1 cellular context compared by ENCODE assay signal in the genomic region with DNA sequence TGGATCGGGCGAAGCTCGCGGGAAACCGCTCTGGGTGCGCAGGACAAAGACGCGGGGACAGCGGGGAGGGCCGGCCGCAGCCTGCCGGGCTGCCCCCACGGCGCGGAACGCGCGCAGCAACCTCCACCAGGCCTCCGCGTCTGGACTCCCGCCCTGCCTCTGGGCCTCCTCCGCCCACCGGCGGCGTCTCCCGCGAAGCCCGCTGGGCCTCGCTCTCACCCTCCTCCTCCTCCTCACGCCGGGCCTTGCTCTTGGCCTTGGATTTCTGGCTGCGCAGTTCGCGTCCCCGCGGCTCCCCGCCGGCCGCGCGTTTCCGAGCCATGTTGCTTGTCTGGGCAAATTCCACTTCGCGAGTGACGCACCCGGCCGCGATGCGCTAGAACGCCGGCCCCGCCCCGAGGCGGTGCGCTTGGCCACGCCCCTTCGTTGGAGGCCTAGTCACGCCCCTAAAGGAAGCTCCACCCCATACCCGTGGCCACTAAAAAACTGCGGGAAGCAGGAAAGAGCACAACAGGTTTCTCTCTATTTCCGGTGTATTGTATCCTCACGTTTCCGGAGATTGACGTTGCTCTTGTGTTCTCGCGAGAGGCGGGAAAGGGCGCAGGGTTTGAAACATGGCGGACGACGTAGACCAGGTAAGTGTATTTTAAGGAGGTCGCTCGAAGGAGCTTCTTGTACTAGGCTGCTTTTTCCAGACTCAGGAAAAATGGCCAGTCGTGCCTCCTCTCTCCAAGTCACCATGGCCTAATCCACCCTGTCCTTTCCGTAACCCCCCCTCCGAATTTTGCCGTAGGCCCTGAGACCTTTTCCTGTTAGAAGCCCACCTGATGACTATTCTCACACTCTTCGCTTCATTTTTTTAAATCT.
A peak's percentile ranks its signal among the peaks of the same experiment; 100 is the strongest.
TF ChIP-seq lines count a peak whose summit lies in the region.

A gene (plus strand): TSS at position 571 of the 867 bp plus-strand sequence. CDS start 44 bp downstream, at position 615.
A gene (minus strand): TSS at position 355 of the 867 bp plus-strand sequence. CDS start 33 bp downstream, at position 322.

TF ChIP-seq in HepG2, 621 proteins besides CTCF, POLR2A, EP300 and RAD21 (continued from another document and continues in another):
- peak; percentile 90 for TF ChIP-seq TAF1 (CRISPR knock-in tag; IDR thresholded peaks at IDR 0.05)
- peak; percentile 85 for TF ChIP-seq CREB1 (IDR thresholded peaks at IDR 0.05)
- peak; percentile 95 for TF ChIP-seq CREB1 (CRISPR knock-in tag; IDR thresholded peaks at IDR 0.05)
- TF ChIP-seq SIX4 (CRISPR knock-in tag; IDR thresholded peaks at IDR 0.05): 0 out of 2 replicates have a peak, but pooled peaks have one; percentile 38
- no peak for TF ChIP-seq CHD4 (IDR thresholded peaks at IDR 0.05; ENCODE audit: borderline replicate concordance, low read length)
- TF ChIP-seq, protein P1, sequence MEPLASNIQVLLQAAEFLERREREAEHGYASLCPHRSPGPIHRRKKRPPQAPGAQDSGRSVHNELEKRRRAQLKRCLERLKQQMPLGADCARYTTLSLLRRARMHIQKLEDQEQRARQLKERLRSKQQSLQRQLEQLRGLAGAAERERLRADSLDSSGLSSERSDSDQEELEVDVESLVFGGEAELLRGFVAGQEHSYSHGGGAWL (CRISPR knock-in tag; IDR thresholded peaks at IDR 0.05): peak; percentile 84
- TF ChIP-seq, protein P2, sequence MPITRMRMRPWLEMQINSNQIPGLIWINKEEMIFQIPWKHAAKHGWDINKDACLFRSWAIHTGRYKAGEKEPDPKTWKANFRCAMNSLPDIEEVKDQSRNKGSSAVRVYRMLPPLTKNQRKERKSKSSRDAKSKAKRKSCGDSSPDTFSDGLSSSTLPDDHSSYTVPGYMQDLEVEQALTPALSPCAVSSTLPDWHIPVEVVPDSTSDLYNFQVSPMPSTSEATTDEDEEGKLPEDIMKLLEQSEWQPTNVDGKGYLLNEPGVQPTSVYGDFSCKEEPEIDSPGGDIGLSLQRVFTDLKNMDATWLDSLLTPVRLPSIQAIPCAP (CRISPR knock-in tag; IDR thresholded peaks at IDR 0.05; ENCODE audit: low read depth): no peak; the same call in 1 of the 2 replicates
- TF ChIP-seq DNMT1 (CRISPR knock-in tag; IDR thresholded peaks at IDR 0.05): 0 out of 2 replicates have a peak, but pooled peaks have one; percentile 43
- TF ChIP-seq, protein P3, sequence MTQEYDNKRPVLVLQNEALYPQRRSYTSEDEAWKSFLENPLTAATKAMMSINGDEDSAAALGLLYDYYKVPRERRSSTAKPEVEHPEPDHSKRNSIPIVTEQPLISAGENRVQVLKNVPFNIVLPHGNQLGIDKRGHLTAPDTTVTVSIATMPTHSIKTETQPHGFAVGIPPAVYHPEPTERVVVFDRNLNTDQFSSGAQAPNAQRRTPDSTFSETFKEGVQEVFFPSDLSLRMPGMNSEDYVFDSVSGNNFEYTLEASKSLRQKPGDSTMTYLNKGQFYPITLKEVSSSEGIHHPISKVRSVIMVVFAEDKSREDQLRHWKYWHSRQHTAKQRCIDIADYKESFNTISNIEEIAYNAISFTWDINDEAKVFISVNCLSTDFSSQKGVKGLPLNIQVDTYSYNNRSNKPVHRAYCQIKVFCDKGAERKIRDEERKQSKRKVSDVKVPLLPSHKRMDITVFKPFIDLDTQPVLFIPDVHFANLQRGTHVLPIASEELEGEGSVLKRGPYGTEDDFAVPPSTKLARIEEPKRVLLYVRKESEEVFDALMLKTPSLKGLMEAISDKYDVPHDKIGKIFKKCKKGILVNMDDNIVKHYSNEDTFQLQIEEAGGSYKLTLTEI (CRISPR knock-in tag; conservative IDR thresholded peaks at IDR 0.05): no peak
- TF ChIP-seq MAZ (IDR thresholded peaks at IDR 0.05; ENCODE audit: borderline replicate concordance, low read depth, low read length): peak; percentile 30; the same call in 1 of the 2 replicates
- peak; percentile 92 for TF ChIP-seq MAZ (CRISPR knock-in tag; IDR thresholded peaks at IDR 0.05; ENCODE audit: low read depth)
- TF ChIP-seq, protein P4, sequence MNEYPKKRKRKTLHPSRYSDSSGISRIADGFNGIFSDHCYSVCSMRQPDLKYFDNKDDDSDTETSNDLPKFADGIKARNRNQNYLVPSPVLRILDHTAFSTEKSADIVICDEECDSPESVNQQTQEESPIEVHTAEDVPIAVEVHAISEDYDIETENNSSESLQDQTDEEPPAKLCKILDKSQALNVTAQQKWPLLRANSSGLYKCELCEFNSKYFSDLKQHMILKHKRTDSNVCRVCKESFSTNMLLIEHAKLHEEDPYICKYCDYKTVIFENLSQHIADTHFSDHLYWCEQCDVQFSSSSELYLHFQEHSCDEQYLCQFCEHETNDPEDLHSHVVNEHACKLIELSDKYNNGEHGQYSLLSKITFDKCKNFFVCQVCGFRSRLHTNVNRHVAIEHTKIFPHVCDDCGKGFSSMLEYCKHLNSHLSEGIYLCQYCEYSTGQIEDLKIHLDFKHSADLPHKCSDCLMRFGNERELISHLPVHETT (CRISPR knock-in tag; conservative IDR thresholded peaks at IDR 0.05): no peak
- TF ChIP-seq ZNF264 (CRISPR knock-in tag; IDR thresholded peaks at IDR 0.05): peak; percentile 97
- no peak for TF ChIP-seq ADNP (CRISPR knock-in tag; IDR thresholded peaks at IDR 0.05)
- no peak for TF ChIP-seq NONO (IDR thresholded peaks at IDR 0.05)
- TF ChIP-seq NONO (CRISPR knock-in tag; conservative IDR thresholded peaks at IDR 0.05): peak; percentile 94
- no peak for TF ChIP-seq ZFP1 (CRISPR knock-in tag; IDR thresholded peaks at IDR 0.05)
- peak; percentile 45; the same call in 1 of the 2 replicates for TF ChIP-seq RXRA (CRISPR knock-in tag; IDR thresholded peaks at IDR 0.05)
- TF ChIP-seq ZNF446 (CRISPR knock-in tag; IDR thresholded peaks at IDR 0.05): no peak
- TF ChIP-seq, protein P5, sequence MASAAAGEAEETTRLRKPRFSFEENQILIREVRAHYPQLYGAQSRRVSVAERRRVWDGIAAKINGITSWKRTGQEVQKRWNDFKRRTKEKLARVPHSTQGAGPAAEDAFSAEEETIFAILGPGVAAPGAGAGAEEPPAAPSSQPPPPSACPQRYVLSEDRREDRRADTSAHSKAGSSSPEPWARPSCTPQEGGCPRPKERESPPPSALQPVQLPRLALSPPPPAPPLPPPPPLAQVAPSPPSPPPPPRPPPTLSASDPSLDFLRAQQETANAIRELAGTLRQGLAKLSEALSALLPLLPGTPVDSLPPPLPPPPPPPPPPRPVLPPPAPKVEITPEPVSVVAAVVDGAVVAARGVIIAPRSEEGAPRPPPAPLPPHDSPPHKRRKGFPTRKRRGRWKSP (CRISPR knock-in tag; IDR thresholded peaks at IDR 0.05): peak; percentile 96
- TF ChIP-seq, protein P6, sequence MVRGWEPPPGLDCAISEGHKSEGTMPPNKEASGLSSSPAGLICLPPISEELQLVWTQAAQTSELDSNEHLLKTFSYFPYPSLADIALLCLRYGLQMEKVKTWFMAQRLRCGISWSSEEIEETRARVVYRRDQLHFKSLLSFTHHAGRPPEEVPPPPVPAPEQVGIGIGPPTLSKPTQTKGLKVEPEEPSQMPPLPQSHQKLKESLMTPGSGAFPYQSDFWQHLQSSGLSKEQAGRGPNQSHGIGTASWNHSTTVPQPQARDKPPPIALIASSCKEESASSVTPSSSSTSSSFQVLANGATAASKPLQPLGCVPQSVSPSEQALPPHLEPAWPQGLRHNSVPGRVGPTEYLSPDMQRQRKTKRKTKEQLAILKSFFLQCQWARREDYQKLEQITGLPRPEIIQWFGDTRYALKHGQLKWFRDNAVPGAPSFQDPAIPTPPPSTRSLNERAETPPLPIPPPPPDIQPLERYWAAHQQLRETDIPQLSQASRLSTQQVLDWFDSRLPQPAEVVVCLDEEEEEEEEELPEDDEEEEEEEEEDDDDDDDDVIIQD (CRISPR knock-in tag; IDR thresholded peaks at IDR 0.05; ENCODE audit: low read depth): peak; percentile 85; the same call in 1 of the 2 replicates
- TF ChIP-seq, protein P7, sequence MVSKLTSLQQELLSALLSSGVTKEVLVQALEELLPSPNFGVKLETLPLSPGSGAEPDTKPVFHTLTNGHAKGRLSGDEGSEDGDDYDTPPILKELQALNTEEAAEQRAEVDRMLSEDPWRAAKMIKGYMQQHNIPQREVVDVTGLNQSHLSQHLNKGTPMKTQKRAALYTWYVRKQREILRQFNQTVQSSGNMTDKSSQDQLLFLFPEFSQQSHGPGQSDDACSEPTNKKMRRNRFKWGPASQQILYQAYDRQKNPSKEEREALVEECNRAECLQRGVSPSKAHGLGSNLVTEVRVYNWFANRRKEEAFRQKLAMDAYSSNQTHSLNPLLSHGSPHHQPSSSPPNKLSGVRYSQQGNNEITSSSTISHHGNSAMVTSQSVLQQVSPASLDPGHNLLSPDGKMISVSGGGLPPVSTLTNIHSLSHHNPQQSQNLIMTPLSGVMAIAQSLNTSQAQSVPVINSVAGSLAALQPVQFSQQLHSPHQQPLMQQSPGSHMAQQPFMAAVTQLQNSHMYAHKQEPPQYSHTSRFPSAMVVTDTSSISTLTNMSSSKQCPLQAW (CRISPR knock-in tag; IDR thresholded peaks at IDR 0.05): peak; percentile 74
- TF ChIP-seq ZNF75D (CRISPR knock-in tag; IDR thresholded peaks at IDR 0.05; ENCODE audit: borderline replicate concordance): no peak
- TF ChIP-seq ATF7 (IDR thresholded peaks at IDR 0.05): no peak
- 0 out of 2 replicates have a peak, but pooled peaks have one; percentile 8 for TF ChIP-seq ATF7 (CRISPR knock-in tag; IDR thresholded peaks at IDR 0.05)
- TF ChIP-seq, protein P8, sequence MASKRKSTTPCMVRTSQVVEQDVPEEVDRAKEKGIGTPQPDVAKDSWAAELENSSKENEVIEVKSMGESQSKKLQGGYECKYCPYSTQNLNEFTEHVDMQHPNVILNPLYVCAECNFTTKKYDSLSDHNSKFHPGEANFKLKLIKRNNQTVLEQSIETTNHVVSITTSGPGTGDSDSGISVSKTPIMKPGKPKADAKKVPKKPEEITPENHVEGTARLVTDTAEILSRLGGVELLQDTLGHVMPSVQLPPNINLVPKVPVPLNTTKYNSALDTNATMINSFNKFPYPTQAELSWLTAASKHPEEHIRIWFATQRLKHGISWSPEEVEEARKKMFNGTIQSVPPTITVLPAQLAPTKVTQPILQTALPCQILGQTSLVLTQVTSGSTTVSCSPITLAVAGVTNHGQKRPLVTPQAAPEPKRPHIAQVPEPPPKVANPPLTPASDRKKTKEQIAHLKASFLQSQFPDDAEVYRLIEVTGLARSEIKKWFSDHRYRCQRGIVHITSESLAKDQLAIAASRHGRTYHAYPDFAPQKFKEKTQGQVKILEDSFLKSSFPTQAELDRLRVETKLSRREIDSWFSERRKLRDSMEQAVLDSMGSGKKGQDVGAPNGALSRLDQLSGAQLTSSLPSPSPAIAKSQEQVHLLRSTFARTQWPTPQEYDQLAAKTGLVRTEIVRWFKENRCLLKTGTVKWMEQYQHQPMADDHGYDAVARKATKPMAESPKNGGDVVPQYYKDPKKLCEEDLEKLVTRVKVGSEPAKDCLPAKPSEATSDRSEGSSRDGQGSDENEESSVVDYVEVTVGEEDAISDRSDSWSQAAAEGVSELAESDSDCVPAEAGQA (IDR thresholded peaks at IDR 0.05; ENCODE audit: low read depth): 0 out of 2 replicates have a peak, but pooled peaks have one; percentile 72
- TF ChIP-seq, protein P8 (CRISPR knock-in tag; IDR thresholded peaks at IDR 0.05; ENCODE audit: borderline replicate concordance): peak; percentile 69; the same call in 1 of the 2 replicates
- no peak for TF ChIP-seq ZFP62 (CRISPR knock-in tag; IDR thresholded peaks at IDR 0.05)
- peak; percentile 7; the same call in 1 of the 2 replicates for TF ChIP-seq STAG1 (CRISPR knock-in tag; IDR thresholded peaks at IDR 0.05)
- no peak for TF ChIP-seq PTBP1 (IDR thresholded peaks at IDR 0.05; ENCODE audit: low read depth, low read length, poor library complexity, severe bottlenecking)
- TF ChIP-seq NBN (conservative IDR thresholded peaks at IDR 0.05): no peak
- peak; percentile 44; the same call in 1 of the 2 replicates for TF ChIP-seq EED (CRISPR knock-in tag; IDR thresholded peaks at IDR 0.05)
- TF ChIP-seq ZNF34 (CRISPR knock-in tag; IDR thresholded peaks at IDR 0.05; ENCODE audit: borderline replicate concordance): 0 out of 2 replicates have a peak, but pooled peaks have one; percentile 54
- peak; percentile 88; the same call in 1 of the 2 replicates for TF ChIP-seq KAT7 (CRISPR knock-in tag; IDR thresholded peaks at IDR 0.05; ENCODE audit: borderline replicate concordance)
- TF ChIP-seq NCOA5 (CRISPR knock-in tag; IDR thresholded peaks at IDR 0.05): no peak
- no peak for TF ChIP-seq TOE1 (CRISPR knock-in tag; IDR thresholded peaks at IDR 0.05)
- TF ChIP-seq GZF1 (CRISPR knock-in tag; IDR thresholded peaks at IDR 0.05): no peak
- peak; percentile 63; the same call in 1 of the 2 replicates for TF ChIP-seq ZNF205 (CRISPR knock-in tag; IDR thresholded peaks at IDR 0.05)
- TF ChIP-seq JDP2 (CRISPR knock-in tag; IDR thresholded peaks at IDR 0.05; ENCODE audit: borderline replicate concordance): no peak; the same call in 1 of the 2 replicates
- TF ChIP-seq ZNF234 (CRISPR knock-in tag; conservative IDR thresholded peaks at IDR 0.05): peak; percentile 70; the same call in 1 of the 2 replicates
- TF ChIP-seq FOSL1 (CRISPR knock-in tag; IDR thresholded peaks at IDR 0.05; ENCODE audit: borderline replicate concordance): no peak
- TF ChIP-seq, protein P9, sequence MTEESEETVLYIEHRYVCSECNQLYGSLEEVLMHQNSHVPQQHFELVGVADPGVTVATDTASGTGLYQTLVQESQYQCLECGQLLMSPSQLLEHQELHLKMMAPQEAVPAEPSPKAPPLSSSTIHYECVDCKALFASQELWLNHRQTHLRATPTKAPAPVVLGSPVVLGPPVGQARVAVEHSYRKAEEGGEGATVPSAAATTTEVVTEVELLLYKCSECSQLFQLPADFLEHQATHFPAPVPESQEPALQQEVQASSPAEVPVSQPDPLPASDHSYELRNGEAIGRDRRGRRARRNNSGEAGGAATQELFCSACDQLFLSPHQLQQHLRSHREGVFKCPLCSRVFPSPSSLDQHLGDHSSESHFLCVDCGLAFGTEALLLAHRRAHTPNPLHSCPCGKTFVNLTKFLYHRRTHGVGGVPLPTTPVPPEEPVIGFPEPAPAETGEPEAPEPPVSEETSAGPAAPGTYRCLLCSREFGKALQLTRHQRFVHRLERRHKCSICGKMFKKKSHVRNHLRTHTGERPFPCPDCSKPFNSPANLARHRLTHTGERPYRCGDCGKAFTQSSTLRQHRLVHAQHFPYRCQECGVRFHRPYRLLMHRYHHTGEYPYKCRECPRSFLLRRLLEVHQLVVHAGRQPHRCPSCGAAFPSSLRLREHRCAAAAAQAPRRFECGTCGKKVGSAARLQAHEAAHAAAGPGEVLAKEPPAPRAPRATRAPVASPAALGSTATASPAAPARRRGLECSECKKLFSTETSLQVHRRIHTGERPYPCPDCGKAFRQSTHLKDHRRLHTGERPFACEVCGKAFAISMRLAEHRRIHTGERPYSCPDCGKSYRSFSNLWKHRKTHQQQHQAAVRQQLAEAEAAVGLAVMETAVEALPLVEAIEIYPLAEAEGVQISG (CRISPR knock-in tag; IDR thresholded peaks at IDR 0.05): peak; percentile 84
